In genomic region chr10:109852004-109852717, GRCh38 we compare ENCODE assay signal across 8 cellular contexts.
DNase-seq lines count a peak whose midpoint lies in the region; ATAC-seq and TF ChIP-seq lines count a peak whose summit lies in the region.

No MANE protein-coding gene starts in this region.

- intact Hi-C loops in left lung (cut with DNase I): no loop called here

- CTCF ChIA-PET in AG04449 (lab: Yijun Ruan, JAX): interaction anchor here (0.7 to 2.2 kb wide), 11 partner anchors 7 to 1648 kb away, joined by 3 to 19 read pairs (median 4); no protein-coding TSS in a partner anchor

- DNase-seq in AG04449 (ENCODE audit: low read depth, low spot score) (no peak), NCI-H345 (lab: John Stamatoyannopoulos, UW) (peak; percentile 38), cerebellum (ENCODE audit: low spot score) (peak; percentile 65), left lung (peak; percentile 75 to 86)
- peak; percentile 53 to 68 for DNase-seq in activated CD4-positive, alpha-beta T cell treated with anti-CD3 and anti-CD28 coated beads for 24 hours (ENCODE audit: low read depth in 2 of 2)
- DNase-seq in stimulated activated CD4-positive, alpha-beta T cell treated with anti-CD3 and anti-CD28 coated beads, Interleukin-4, amount 100 ng/mL, for 4 hours: peak; percentile 55 to 66

- no peak overlapping the region for H3K27ac ChIP-seq in left lung

- H3K9me3 ChIP-seq in left lung: no peaks in the 10 kb centered on the region

- peaks cover 0 to 9% of the 10 kb centered on the region in 2 donors for H3K4me1 ChIP-seq in left lung

- H3K4me3 ChIP-seq in AG04449 (ENCODE audit: low read depth, low read length): no peak overlapping the region
- H3K4me3 ChIP-seq in left lung: no peak overlapping the region

- TF ChIP-seq CTCF in AG04449 (IDR thresholded peaks at IDR 0.05; ENCODE audit: insufficient read depth, low read length, missing control alignments) (peak; percentile 96), left lung (IDR thresholded peaks at IDR 0.05) (peak; percentile 87 to 91)

- no peaks in the 10 kb centered on the region for H3K36me3 ChIP-seq in left lung

- H3K27me3 ChIP-seq in left lung: no peaks in the 10 kb centered on the region

- peak; percentile 90 for ATAC-seq in GM18861 (IDR thresholded peaks at IDR 0.05; ENCODE audit: unreplicated experiment)
- peak; percentile 97 for ATAC-seq in HG03095 (IDR thresholded peaks at IDR 0.05; ENCODE audit: unreplicated experiment)
- ATAC-seq in left lung: peak; percentile 99

- POLR2A ChIA-PET in AG04449 (lab: Yijun Ruan, JAX): no interaction called here
